ENCODE assay signal across 8 cellular contexts in genomic region chr1:41241748-41242644, GRCh38. TPM values are rescaled to one million over a fixed set of nuclear protein-coding genes. Genes with fewer than 3 reads are reported as not detected.
DNase-seq lines count a peak whose midpoint lies in the region; ATAC-seq and TF ChIP-seq lines count a peak whose summit lies in the region.

Gene SCMH1, minus strand, starts transcription at chr1:41242306. Its CDS starts 56,173 bp downstream, at chr1:41186133.

- 1 to 2% (median 1%) methylated on average over 42 to 116 of the region's 121 CpGs for WGBS in psoas muscle, 3 donors
- 0% methylated on average over 64 to 121 of the region's 121 CpGs for WGBS in aorta, 2 donors

- peak within 1 kb of the TSS; percentile 85 for H3K9ac ChIP-seq in SK-N-MC (ENCODE audit: insufficient read length)

- ATAC-seq in GM19468 (IDR thresholded peaks at IDR 0.05; ENCODE audit: extremely low read depth, unreplicated experiment) (peak; percentile 7), psoas muscle (peak; percentile 58 to 70 (median 62)), aorta (ENCODE audit: low FRiP score) (peak; percentile 63)

- H3K27me3 ChIP-seq in left ventricle myocardium inferior (ENCODE audit: low read depth) (no peaks in the 10 kb centered on the region), psoas muscle (ENCODE audit: insufficient read depth in 3 of 3, low read length in 2 of 3) (no peaks in the 10 kb centered on the region), aorta (ENCODE audit: control insufficient read depth in 1 of 2, insufficient read depth in 2 of 2, low read length in 1 of 2) (no peaks in the 10 kb centered on the region)

- peak within 1 kb of the TSS; percentile 84 for H3K4me3 Mint-ChIP-seq in activated naive CD8-positive, alpha-beta T cell treated with anti-CD3 and anti-CD28 coated beads for 36 hours

- DNase-seq in COLO668 (lab: John Stamatoyannopoulos, UW; ENCODE audit: unreplicated experiment) (peak; percentile 95), HuH-7 (ENCODE audit: low spot score) (peak; percentile 63), SK-N-MC (ENCODE audit: low read depth, low spot score) (no peak), left ventricle myocardium inferior (peak; percentile 46), psoas muscle (peak; percentile 48 to 72), aorta (peak; percentile 61 to 84)
- DNase-seq in activated naive CD8-positive, alpha-beta T cell treated with anti-CD3 and anti-CD28 coated beads for 36 hours, result peak; percentile 72

- H3K27ac Mint-ChIP-seq in activated naive CD8-positive, alpha-beta T cell treated with anti-CD3 and anti-CD28 coated beads for 36 hours, result peak within 1 kb of the TSS; percentile 82

- H3K36me3 Mint-ChIP-seq in activated naive CD8-positive, alpha-beta T cell treated with anti-CD3 and anti-CD28 coated beads for 36 hours, result peaks cover 2% of the 10 kb centered on the region

- intact Hi-C loops in left ventricle myocardium inferior (cut with micrococcal nuclease), result no loop called here
- intact Hi-C loops in psoas muscle (cut with DNase I), result no loop called here
- intact Hi-C loops in aorta (cut with DNase I), result loop anchor here (2.0 to 10.0 kb wide), 3 partner anchors 131 to 197 kb away; no protein-coding TSS in a partner anchor

- H3K4me1 Mint-ChIP-seq in activated naive CD8-positive, alpha-beta T cell treated with anti-CD3 and anti-CD28 coated beads for 36 hours, result peaks cover 13% of the 10 kb centered on the region

- peaks cover 60% of the 10 kb centered on the region for H3K4me1 ChIP-seq in left ventricle myocardium inferior
- H3K4me1 ChIP-seq in psoas muscle, result peaks cover 15% of the 10 kb centered on the region
- H3K4me1 ChIP-seq in aorta (ENCODE audit: control insufficient read depth in 1 of 2, insufficient read depth in 2 of 2, low read length in 2 of 2), result peaks cover 0 to 7% of the 10 kb centered on the region in 2 donors

- H3K36me3 ChIP-seq in SK-N-MC (ENCODE audit: insufficient read depth, low read length) (no peaks in the 10 kb centered on the region), left ventricle myocardium inferior (no peaks in the 10 kb centered on the region), psoas muscle (ENCODE audit: insufficient read depth in 1 of 2, low read depth in 1 of 2) (no peaks in the 10 kb centered on the region), aorta (ENCODE audit: control insufficient read depth in 1 of 2, insufficient read depth in 2 of 2, low read length in 1 of 2) (no peaks in the 10 kb centered on the region)

- no peaks in the 10 kb centered on the region for H3K9me3 Mint-ChIP-seq in activated naive CD8-positive, alpha-beta T cell treated with anti-CD3 and anti-CD28 coated beads for 36 hours

- peaks cover 13% of the 10 kb centered on the region for H3K27me3 Mint-ChIP-seq in activated naive CD8-positive, alpha-beta T cell treated with anti-CD3 and anti-CD28 coated beads for 36 hours

- H3K9me3 ChIP-seq in SK-N-MC (ENCODE audit: low read depth, low read length) (no peaks in the 10 kb centered on the region), left ventricle myocardium inferior (replicated peaks) (no peaks in the 10 kb centered on the region), psoas muscle (no peaks in the 10 kb centered on the region), aorta (ENCODE audit: control insufficient read depth, low read length) (no peaks in the 10 kb centered on the region)

- H3K4me3 ChIP-seq in SK-N-MC (peak within 1 kb of the TSS; percentile 89), left ventricle myocardium inferior (peak within 1 kb of the TSS; percentile 90), psoas muscle (peak within 1 kb of the TSS; percentile 96), aorta (ENCODE audit: low read length in 2 of 2) (peak within 1 kb of the TSS; percentile 98 to 99)

- H3K27ac ChIP-seq in SK-N-MC, result peak within 1 kb of the TSS; percentile 82
- H3K27ac ChIP-seq in left ventricle myocardium inferior (replicated peaks), result peak within 1 kb of the TSS; percentile 96
- H3K27ac ChIP-seq in psoas muscle, result peak within 1 kb of the TSS; percentile 94
- H3K27ac ChIP-seq in aorta (ENCODE audit: low read depth in 1 of 2, low read length in 2 of 2), result peak within 1 kb of the TSS; percentile 99

- TF ChIP-seq CTCF in left ventricle myocardium inferior (IDR thresholded peaks at IDR 0.05; ENCODE audit: borderline replicate concordance) (no peak), psoas muscle (IDR thresholded peaks at IDR 0.05) (no peak)

RNA-seq across cellular contexts. Expression of gene SCMH1, which starts in this region (rescaled TPM):
- total RNA-seq in activated naive CD8-positive, alpha-beta T cell treated with anti-CD3 and anti-CD28 coated beads for 36 hours, result 10 to 100 TPM; 26.3 to 27.8 TPM
- total RNA-seq in left ventricle myocardium inferior, result 48.1 TPM
- 10 to 100 TPM; 28.3 to 39.4 (median 31.2) TPM for total RNA-seq in psoas muscle
- polyA plus RNA-seq in psoas muscle, result 10 to 100 TPM; 16.2 to 18.2 (median 17.2) TPM
- total RNA-seq in aorta, result 10 to 100 TPM; 50.3 to 60.7 TPM
- 10 to 100 TPM; 36.2 to 44.5 TPM for polyA plus RNA-seq in aorta

Comparison
In these comparisons a context has a peak if more than half of its experiments do, and no peak if none do; other contexts are left out.
1. ATAC-seq: peak in every context shown above with its lines; median percentile 63 in aorta; 62 in psoas muscle; 7 in GM19468.
2. intact Hi-C loops: an anchor here in aorta (2.0 to 10.0 kb wide); none called in left ventricle myocardium inferior and psoas muscle.